ENCODE assay signal across 8 cellular contexts in the genomic region with DNA sequence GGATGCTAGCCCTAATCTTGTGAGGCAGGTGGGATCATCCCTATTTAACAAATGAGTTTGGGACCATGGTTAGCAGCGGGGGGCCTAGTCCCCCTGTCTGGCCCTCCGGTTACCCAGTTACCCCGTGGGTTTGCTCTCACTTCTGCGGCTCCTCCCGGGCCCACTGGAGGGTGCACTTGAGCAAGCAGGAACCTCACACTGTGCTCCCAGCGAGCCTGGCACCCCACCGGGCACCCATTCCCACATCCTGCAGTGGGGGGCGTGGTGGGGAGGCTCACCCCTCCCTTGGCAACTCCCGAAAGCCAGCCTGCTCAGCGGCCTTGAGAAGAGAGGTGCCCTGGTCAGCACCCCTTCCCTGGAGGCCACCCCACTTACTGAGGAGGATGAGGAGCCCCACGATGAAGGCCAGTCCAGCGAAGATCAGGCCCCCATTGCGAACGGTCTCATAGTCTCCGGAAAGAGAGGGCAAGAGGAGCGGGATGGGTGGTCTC. TPM values are rescaled to one million over a fixed set of nuclear protein-coding genes. Genes with fewer than 3 reads are reported as not detected.
DNase-seq lines count a peak whose midpoint lies in the region; ATAC-seq, FAIRE-seq and TF ChIP-seq lines count a peak whose summit lies in the region.

No MANE protein-coding gene starts in this region.

- FAIRE-seq in GM12878 (lab: Jason Lieb, UNC) = no peak

- in situ Hi-C loops in GM12878 (cut with MboI) = no loop called here

- TF ChIP-seq EP300 in GM12878 (IDR thresholded peaks at IDR 0.05; ENCODE audit: borderline replicate concordance in 1 of 2, control insufficient read depth in 1 of 2, low read depth in 2 of 2, low read length in 2 of 2) = no peak

- DNase-seq in Right ventricle myocardium superior = peak; percentile 69
- no peak for DNase-seq in Right ventricle myocardium inferior (ENCODE audit: missing footprints)
- peak; percentile 50 for DNase-seq in RPMI8226
- no peak for DNase-seq in GM12878 (ENCODE audit: low read depth, low spot score)
- peak in 1 of 3 donors; percentile 53 for DNase-seq in right lobe of liver
- DNase-seq in upper lobe of right lung = peak; percentile 71
- DNase-seq in middle frontal gyrus (ENCODE audit: extremely low spot score, low spot score) = no peak

- H3K36me3 ChIP-seq in GM12878 (ENCODE audit: control insufficient read depth in 2 of 2, insufficient read depth in 2 of 2, low read length in 1 of 2) (no peaks in the 10 kb centered on the region), right lobe of liver (no peaks in the 10 kb centered on the region), upper lobe of right lung (no peaks in the 10 kb centered on the region)

- CTCF ChIA-PET in GM12878 (lab: Yijun Ruan, JAX) = interaction anchor here (0.7 to 16.0 kb wide), 19 partner anchors 9 to 397 kb away, joined by 3 to 503 read pairs (median 8); no protein-coding TSS in a partner anchor

- H3K4me2 ChIP-seq in GM12878 (ENCODE audit: control insufficient read depth, insufficient read depth) = no peak overlapping the region

- H3K27ac ChIP-seq in GM12878 (ENCODE audit: control insufficient read depth, insufficient read depth) = no peak overlapping the region
- H3K27ac ChIP-seq in right lobe of liver = no peak overlapping the region
- no peak overlapping the region for H3K27ac ChIP-seq in upper lobe of right lung

- H4K20me1 ChIP-seq in GM12878 (ENCODE audit: control insufficient read depth, insufficient read depth) = no peaks in the 10 kb centered on the region

- SMC1A ChIA-PET in GM12878 (lab: Charles Lee; ENCODE audit: uncharacterized antibody, unreplicated experiment) = interaction anchor here (0.8 to 11.7 kb wide), 10 partner anchors 12 to 231 kb away, joined by 3 to 318 read pairs (median 10); no protein-coding TSS in a partner anchor

- TF ChIP-seq RAD21 in GM12878 (IDR thresholded peaks at IDR 0.05; ENCODE audit: insufficient read depth, low read depth, low read length) = peak; percentile 54

- H3K4me3 ChIP-seq in GM12878 = no peak overlapping the region
- no peak overlapping the region for H3K4me3 ChIP-seq in right lobe of liver
- H3K4me3 ChIP-seq in upper lobe of right lung = no peak overlapping the region

- no TSS peak for BruUV-seq in GM12878 (replicated peaks; lab: Mats Ljungman, UMichigan)

- TF ChIP-seq CTCF in GM12878 (IDR thresholded peaks at IDR 0.05 in 2 of 3, conservative IDR thresholded peaks at IDR 0.05 in 1 of 3; ENCODE audit: control insufficient read depth in 2 of 3, extremely low read depth in 1 of 3, insufficient read depth in 1 of 3, low read depth in 3 of 3, low read length in 3 of 3) (peak; percentile 57 to 90 (median 71)), right lobe of liver (IDR thresholded peaks at IDR 0.05) (peak; percentile 24 to 43 (median 30)), upper lobe of right lung (IDR thresholded peaks at IDR 0.05) (peak; percentile 54)

- RAD21 ChIA-PET in GM12878 (lab: Charles Lee; ENCODE audit: unreplicated experiment) = interaction anchor here (1.1 to 22.6 kb wide), 8 partner anchors 14 to 231 kb away, joined by 3 to 393 read pairs (median 5); no protein-coding TSS in a partner anchor

- ATAC-seq in Right ventricle myocardium superior (ENCODE audit: poor library complexity) (no peak), Right ventricle myocardium inferior (no peak), GM12878 (peak; percentile 46), right lobe of liver (peak in 1 of 4 donors; percentile 4), upper lobe of right lung (peak; percentile 30), GM19328 (IDR thresholded peaks at IDR 0.05; ENCODE audit: unreplicated experiment) (no peak)

- intact Hi-C loops in Right ventricle myocardium superior (cut with DNase I) = no loop called here
- intact Hi-C loops in Right ventricle myocardium inferior (cut with DNase I) = loop anchor here (2.0 to 5.0 kb wide), 2 partner anchors 125 to 230 kb away; no protein-coding TSS in a partner anchor
- intact Hi-C loops in GM12878 (cut with micrococcal nuclease; ENCODE audit: unreplicated experiment) = loop anchor here (1.0 kb wide), 1 partner anchor 125 kb away; no protein-coding TSS in a partner anchor
- intact Hi-C loops in right lobe of liver (cut with DNase I) = no loop called here
- intact Hi-C loops in upper lobe of right lung (cut with DNase I) = loop anchor here (10.0 kb wide), 1 partner anchor 233 kb away; no protein-coding TSS in a partner anchor

- H3K9ac ChIP-seq in GM12878 (ENCODE audit: control insufficient read depth, insufficient read depth, low read length) = no peak overlapping the region

- H3K9me3 ChIP-seq in GM12878 (replicated peaks; ENCODE audit: control insufficient read depth, insufficient read depth, low read length) (no peaks in the 10 kb centered on the region), right lobe of liver (no peaks in the 10 kb centered on the region), upper lobe of right lung (no peaks in the 10 kb centered on the region)

- peaks cover under 1% of the 10 kb centered on the region; the same call in 1 of the 2 replicates for H3K79me2 ChIP-seq in GM12878 (ENCODE audit: control insufficient read depth, insufficient read depth, low read length)

- H2AFZ ChIP-seq in GM12878 (ENCODE audit: control insufficient read depth, low read depth, low read length) = no peak overlapping the region

- TF ChIP-seq POLR2A in GM12878 (IDR thresholded peaks at IDR 0.05; ENCODE audit: low read depth, low read length) (no peak), right lobe of liver (IDR thresholded peaks at IDR 0.05) (no peak)

- H3K27me3 ChIP-seq in GM12878 (replicated peaks in 1 of 2; ENCODE audit: control insufficient read depth in 2 of 2, insufficient read depth in 2 of 2, low read length in 1 of 2) (no peaks in the 10 kb centered on the region), right lobe of liver (no peaks in the 10 kb centered on the region), upper lobe of right lung (no peaks in the 10 kb centered on the region)

- 16% methylated on average over 16 of the region's 16 CpGs for WGBS in GM12878 (ENCODE audit: insufficient coverage, insufficient replicate concordance, low lambda C conversion rate, missing lambda C conversion rate)
- 32% methylated on average over 4 of the region's 16 CpGs for WGBS in right lobe of liver (ENCODE audit: insufficient coverage, low coverage, low lambda C conversion rate, missing lambda C conversion rate)

- POLR2A ChIA-PET in GM12878 (lab: Charles Lee) = interaction anchor here (1.4 to 1.5 kb wide), 2 partner anchors 9 to 231 kb away, joined by 4 read pairs; no protein-coding TSS in a partner anchor

- H3K4me1 ChIP-seq in GM12878 (ENCODE audit: control insufficient read depth, insufficient read depth, low read length) = peaks cover 31% of the 10 kb centered on the region
- H3K4me1 ChIP-seq in right lobe of liver = no peaks in the 10 kb centered on the region
- H3K4me1 ChIP-seq in upper lobe of right lung = peaks cover 47% of the 10 kb centered on the region

RNA-seq across cellular contexts. Expression of a gene that starts 2.5 kb away (rescaled TPM):
- total RNA-seq in Right ventricle myocardium superior (1.4 TPM), Right ventricle myocardium inferior (2.7 TPM), GM12878 (2014; rRNA removed) (3.6 and 3.8 TPM in 2 replicates), GM12878 (2014; rRNA removed; fragmentation: Illumina TruSeq; extraction: Trizol) (1.2 and 1.5 TPM in 2 replicates), GM12878 (2021) (1.8 and 2.0 TPM in 2 replicates), right lobe of liver (10 to 100 TPM in 5 of 6 experiments, 1 to 10 TPM in 1; 9.3 to 13.7 (median 11.4) TPM), upper lobe of right lung (3.6 TPM)
- total RNA-seq in GM12878 (2013; cell fraction: nucleolus; rRNA removed) = 0.56 and 0.64 TPM in 2 replicates
- 3.6 TPM for polyA plus RNA-seq in GM12878 (2011; ENCODE audit: low read depth)
- polyA plus RNA-seq in GM12878 (2011; rRNA removed) (3.2 and 4.5 TPM in 2 replicates), GM12878 (2014; fragmentation: Illumina TruSeq; extraction: Trizol) (1.9 TPM in 1 of 2 replicates, not detected in the other), GM12878 (2014; fragmentation: Nextera tagmentation; extraction: Ambion mirVana) (1 to 10 TPM; 1.6 to 1.9 TPM), GM12878 (2014; rRNA removed) (2.0 and 2.9 TPM in 2 replicates), GM12878 (2016; fragmentation: Nextera tagmentation; extraction: Ambion mirVana) (1 to 10 TPM; 3.3 to 4.1 TPM)
- polyA plus RNA-seq in GM12878 (2011; cell fraction: cytosol; rRNA removed) = 9.8 TPM in 2 replicates
- polyA plus RNA-seq in GM12878 (2011; cell fraction: nucleus; rRNA removed) = 2.4 and 8.4 TPM in 2 replicates
- 4.5 and 6.7 TPM in 2 replicates for polyA plus RNA-seq in GM12878 (2012)
- polyA minus RNA-seq in GM12878 (2011; rRNA and poly(A)+ RNA removed) = 2.9 and 5.7 TPM in 2 replicates
- polyA minus RNA-seq in GM12878 (2011; cell fraction: cytosol; rRNA and poly(A)+ RNA removed) = not detected in 2 replicates
- 1.5 and 1.9 TPM in 2 replicates for polyA minus RNA-seq in GM12878 (2011; cell fraction: nucleus; rRNA and poly(A)+ RNA removed)

RNA-seq across cellular contexts. Expression of a gene that starts 25.1 kb away (rescaled TPM):
- 0.83 TPM for total RNA-seq in Right ventricle myocardium superior
- 0.22 TPM for total RNA-seq in Right ventricle myocardium inferior
- 0.48 and 1.6 TPM in 2 replicates for total RNA-seq in GM12878 (2013; cell fraction: nucleolus; rRNA removed)
- 0.06 and 0.11 TPM in 2 replicates for total RNA-seq in GM12878 (2014; rRNA removed)
- total RNA-seq in GM12878 (2014; rRNA removed; fragmentation: Illumina TruSeq; extraction: Trizol) = 0.05 and 0.09 TPM in 2 replicates
- total RNA-seq in GM12878 (2021) = 0.13 TPM in 2 replicates
- 0.03 TPM for polyA plus RNA-seq in GM12878 (2011; ENCODE audit: low read depth)
- polyA plus RNA-seq in GM12878 (2011; rRNA removed) = 0.18 and 0.20 TPM in 2 replicates
- 0.39 and 0.47 TPM in 2 replicates for polyA plus RNA-seq in GM12878 (2011; cell fraction: cytosol; rRNA removed)
- polyA plus RNA-seq in GM12878 (2011; cell fraction: nucleus; rRNA removed) = 1.5 TPM in 2 replicates
- 0.15 and 0.39 TPM in 2 replicates for polyA plus RNA-seq in GM12878 (2012)
- 0.06 and 0.11 TPM in 2 replicates for polyA plus RNA-seq in GM12878 (2014; fragmentation: Illumina TruSeq; extraction: Trizol)
- under 1 TPM in 1 of 2 experiments, not detected in 1; 0.03 TPM for polyA plus RNA-seq in GM12878 (2014; fragmentation: Nextera tagmentation; extraction: Ambion mirVana)
- 0.06 and 0.10 TPM in 2 replicates for polyA plus RNA-seq in GM12878 (2014; rRNA removed)
- polyA plus RNA-seq in GM12878 (2016; fragmentation: Nextera tagmentation; extraction: Ambion mirVana) = under 1 TPM; 0.03 TPM
- 0.26 and 0.80 TPM in 2 replicates for polyA minus RNA-seq in GM12878 (2011; rRNA and poly(A)+ RNA removed)
- 0.27 TPM in 1 of 2 replicates, not detected in the other for polyA minus RNA-seq in GM12878 (2011; cell fraction: cytosol; rRNA and poly(A)+ RNA removed)
- polyA minus RNA-seq in GM12878 (2011; cell fraction: nucleus; rRNA and poly(A)+ RNA removed) = 2.3 and 3.7 TPM in 2 replicates
- under 1 TPM in 5 of 6 experiments, not detected in 1; 0.06 to 0.92 (median 0.22) TPM for total RNA-seq in right lobe of liver
- total RNA-seq in upper lobe of right lung = 1.3 TPM

RNA-seq across cellular contexts. Expression of a gene that starts 54.4 kb away (rescaled TPM):
- total RNA-seq in Right ventricle myocardium superior (34.6 TPM), Right ventricle myocardium inferior (41.2 TPM), GM12878 (2014; rRNA removed) (0.11 and 0.27 TPM in 2 replicates), GM12878 (2014; rRNA removed; fragmentation: Illumina TruSeq; extraction: Trizol) (0.09 TPM in 1 of 2 replicates, not detected in the other), GM12878 (2021) (0.10 and 0.93 TPM in 2 replicates), right lobe of liver (10 to 100 TPM in 2 of 6 experiments, 1 to 10 TPM in 4; 4.9 to 14.4 (median 8.9) TPM), upper lobe of right lung (59.0 TPM)
- total RNA-seq in GM12878 (2013; cell fraction: nucleolus; rRNA removed) = 0.27 TPM in 1 of 2 replicates, not detected in the other
- not detected for polyA plus RNA-seq in GM12878 (2011; ENCODE audit: low read depth)
- polyA plus RNA-seq in GM12878 (2011; rRNA removed) (2.0 and 2.1 TPM in 2 replicates), GM12878 (2014; fragmentation: Illumina TruSeq; extraction: Trizol) (0.46 and 1.2 TPM in 2 replicates), GM12878 (2014; fragmentation: Nextera tagmentation; extraction: Ambion mirVana) (under 1 TPM; 0.16 to 0.29 TPM), GM12878 (2014; rRNA removed) (0.42 and 0.88 TPM in 2 replicates), GM12878 (2016; fragmentation: Nextera tagmentation; extraction: Ambion mirVana) (not detected)
- 2.2 and 2.8 TPM in 2 replicates for polyA plus RNA-seq in GM12878 (2011; cell fraction: cytosol; rRNA removed)
- polyA plus RNA-seq in GM12878 (2011; cell fraction: nucleus; rRNA removed) = 2.2 and 3.1 TPM in 2 replicates
- polyA plus RNA-seq in GM12878 (2012) = 0.42 and 0.62 TPM in 2 replicates
- polyA minus RNA-seq in GM12878 (2011; rRNA and poly(A)+ RNA removed) = 1.5 and 4.3 TPM in 2 replicates
- polyA minus RNA-seq in GM12878 (2011; cell fraction: cytosol; rRNA and poly(A)+ RNA removed) = not detected in 2 replicates
- polyA minus RNA-seq in GM12878 (2011; cell fraction: nucleus; rRNA and poly(A)+ RNA removed) = 0.96 and 1.9 TPM in 2 replicates

Comparison
In these comparisons a context has a peak if more than half of its experiments do, and no peak if none do; other contexts are left out.
1. DNase-seq: peak in Right ventricle myocardium superior (single experiment), RPMI8226 (single experiment) and upper lobe of right lung (single experiment); none in Right ventricle myocardium inferior (single experiment), GM12878 (single experiment) and middle frontal gyrus (single experiment).
2. intact Hi-C loops: an anchor here in Right ventricle myocardium inferior (2.0 to 5.0 kb wide), GM12878 (1.0 kb wide) and upper lobe of right lung (10.0 kb wide); none called in Right ventricle myocardium superior and right lobe of liver.
3. ATAC-seq: peak in GM12878 (single experiment) and upper lobe of right lung (single experiment); none in Right ventricle myocardium superior (single experiment), Right ventricle myocardium inferior (single experiment) and GM19328 (single experiment).
4. Peak in every context shown above with its lines, with median percentiles within 50 percentile points of each other: CTCF ChIP-seq.